ENCODE assay signal across 16 cellular contexts in the genomic region with DNA sequence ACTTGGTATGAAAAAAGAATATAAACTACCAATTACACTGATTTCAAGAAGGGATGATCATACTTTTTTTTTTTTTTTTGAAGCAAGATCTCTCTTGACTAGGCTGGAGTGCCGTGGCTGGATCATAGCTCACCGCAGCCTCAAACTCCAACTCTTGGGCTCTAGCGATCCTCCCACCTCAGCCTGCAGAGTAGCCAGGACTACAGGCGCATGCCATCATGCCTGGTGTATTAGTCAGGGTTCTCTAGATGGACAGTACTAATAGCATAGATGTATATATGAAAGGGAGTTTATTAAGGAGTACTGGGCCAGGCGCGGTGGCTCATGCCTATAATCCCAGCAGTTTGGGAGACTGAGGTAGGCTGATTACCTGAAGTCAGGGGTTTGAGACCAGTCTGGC.
"Had no signal": no experiment of that assay in that cellular context is flagged by ENCODE, and none has a peak within 500 bp of the region (broad histone marks: within the 10 kb centered on the region; RNA-seq: fewer than 3 reads in every experiment).

No MANE protein-coding gene starts in this region.

- DNase-seq: activated CD4-positive, alpha-beta T cell treated with anti-CD3 and anti-CD28 coated beads, Interleukin-2, amount 50 U/mL, for 4 hours; activated CD4-positive, CD25-positive, alpha-beta regulatory T cell treated with anti-CD3 and anti-CD28 coated beads, Interleukin-2, amount 50 U/mL, for 72 hours; activated effector memory CD4-positive, alpha-beta T cell treated with anti-CD3 and anti-CD28 coated beads, Interleukin-2, amount 50 U/mL, for 16 hours; activated naive CD8-positive, alpha-beta T cell treated with anti-CD3 and anti-CD28 coated beads for 36 hours; activated T-cell treated with anti-CD3 and anti-CD28 coated beads, Interleukin-2, amount 50 U/mL, for 24 hours; aorta; foreskin melanocyte; heart left ventricle; kidney; left ventricle myocardium superior; mesendoderm; stimulated activated CD4-positive, alpha-beta T cell treated with anti-CD3 and anti-CD28 coated beads, Interleukin-4, amount 100 ng/mL, for 4 hours; stomach had no signal

- H3K79me2 ChIP-seq: parathyroid adenoma had no signal

- ATAC-seq: heart left ventricle, left ventricle myocardium superior had no signal

- H3K27me3 ChIP-seq: cardiac muscle cell, heart left ventricle, stomach, vagina had no signal

- H3K9me3 ChIP-seq: heart left ventricle, stomach, vagina had no signal

- H2AFZ ChIP-seq: parathyroid adenoma had no signal

- H3K4me3 ChIP-seq: cardiac muscle cell, heart left ventricle, stomach, vagina had no signal

- H3K36me3 ChIP-seq: cardiac muscle cell, heart left ventricle, stomach, vagina had no signal

- H3K4me1 ChIP-seq: parathyroid adenoma, vagina had no signal

- H3K9ac ChIP-seq: parathyroid adenoma had no signal

- H3K27ac ChIP-seq: cardiac muscle cell, heart left ventricle, parathyroid adenoma, stomach, vagina had no signal
